In genomic region chr6:34385793-34386195, GRCh38 we compare ENCODE assay signal across 2 cellular contexts.
TF ChIP-seq lines count a peak whose summit lies in the region.

No MANE protein-coding gene starts in this region.

TF ChIP-seq in GM12878, 131 proteins besides CTCF, POLR2A, EP300 and RAD21:
- no peak for TF ChIP-seq MLLT1 (IDR thresholded peaks at IDR 0.05)
- no peak for TF ChIP-seq ZNF207 (IDR thresholded peaks at IDR 0.05; ENCODE audit: borderline replicate concordance)
- TF ChIP-seq, protein P1, sequence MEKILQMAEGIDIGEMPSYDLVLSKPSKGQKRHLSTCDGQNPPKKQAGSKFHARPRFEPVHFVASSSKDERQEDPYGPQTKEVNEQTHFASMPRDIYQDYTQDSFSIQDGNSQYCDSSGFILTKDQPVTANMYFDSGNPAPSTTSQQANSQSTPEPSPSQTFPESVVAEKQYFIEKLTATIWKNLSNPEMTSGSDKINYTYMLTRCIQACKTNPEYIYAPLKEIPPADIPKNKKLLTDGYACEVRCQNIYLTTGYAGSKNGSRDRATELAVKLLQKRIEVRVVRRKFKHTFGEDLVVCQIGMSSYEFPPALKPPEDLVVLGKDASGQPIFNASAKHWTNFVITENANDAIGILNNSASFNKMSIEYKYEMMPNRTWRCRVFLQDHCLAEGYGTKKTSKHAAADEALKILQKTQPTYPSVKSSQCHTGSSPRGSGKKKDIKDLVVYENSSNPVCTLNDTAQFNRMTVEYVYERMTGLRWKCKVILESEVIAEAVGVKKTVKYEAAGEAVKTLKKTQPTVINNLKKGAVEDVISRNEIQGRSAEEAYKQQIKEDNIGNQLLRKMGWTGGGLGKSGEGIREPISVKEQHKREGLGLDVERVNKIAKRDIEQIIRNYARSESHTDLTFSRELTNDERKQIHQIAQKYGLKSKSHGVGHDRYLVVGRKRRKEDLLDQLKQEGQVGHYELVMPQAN (conservative IDR thresholded peaks at IDR 0.05) = no peak
- TF ChIP-seq RAD51 (IDR thresholded peaks at IDR 0.05) = no peak
- no peak for TF ChIP-seq SP1 (IDR thresholded peaks at IDR 0.05; ENCODE audit: low read depth, low read length)
- no peak for TF ChIP-seq WRNIP1 (IDR thresholded peaks at IDR 0.05; ENCODE audit: borderline replicate concordance, low read depth, low read length)
- TF ChIP-seq PAX8 (IDR thresholded peaks at IDR 0.05) = no peak
- TF ChIP-seq HDGF (IDR thresholded peaks at IDR 0.05) = no peak
- TF ChIP-seq ZZZ3 (IDR thresholded peaks at IDR 0.05; ENCODE audit: control insufficient read depth, insufficient read length, low read depth) = no peak
- no peak for TF ChIP-seq ZNF592 (IDR thresholded peaks at IDR 0.05)
TF ChIP-seq in GM12878: peak in this region for 0.

TF ChIP-seq in liver, 16 proteins besides CTCF, POLR2A, EP300 and RAD21:
- TF ChIP-seq SP1 (IDR thresholded peaks at IDR 0.05) (no peak), HNF4A (conservative IDR thresholded peaks at IDR 0.05) (peak; percentile 56 to 58), ZBTB33 (IDR thresholded peaks at IDR 0.05) (no peak), HNF4G (IDR thresholded peaks at IDR 0.05) (peak; percentile 30), MAX (IDR thresholded peaks at IDR 0.05) (no peak), NR2F2 (IDR thresholded peaks at IDR 0.05) (no peak)
